In genomic region chr3:30521156-30521555, GRCh38 we compare ENCODE assay signal across 19 cellular contexts.
"Had no signal": no experiment of that assay in that cellular context is flagged by ENCODE, and none has a peak within 500 bp of the region (broad histone marks: within the 10 kb centered on the region; RNA-seq: fewer than 3 reads in every experiment).

No MANE protein-coding gene starts in this region.

- DNase-seq: activated CD4-positive, alpha-beta T cell treated with anti-CD3 and anti-CD28 coated beads for 4 hours; activated CD8-positive, alpha-beta memory T cell treated with anti-CD3 and anti-CD28 coated beads, Interleukin-2, amount 50 U/mL, for 48 hours; activated CD8-positive, alpha-beta T cell treated with anti-CD3 and anti-CD28 coated beads, Interleukin-2, amount 10 ng/mL, durations not matched to agents 7 days and 5 days; activated naive CD4-positive, alpha-beta T cell treated with anti-CD3 and anti-CD28 coated beads for 36 hours; central memory CD4-positive, alpha-beta T cell; cortex of kidney; effector memory CD4-positive, alpha-beta T cell; erythroblast; glutamatergic neuron; left lung; naive thymus-derived CD4-positive, alpha-beta T cell; posterior cingulate gyrus; right lobe of liver; SHP77 treated with DMSO at 0.1 percent for 48 hours; stimulated activated CD4-positive, alpha-beta T cell treated with anti-CD3 and anti-CD28 coated beads, Interleukin-4, amount 100 ng/mL, for 1 hour; stimulated activated CD8-positive, alpha-beta memory T cell treated with anti-CD3 and anti-CD28 coated beads, Interleukin-4, amount 100 ng/mL, for 48 hours; thyroid gland had no signal

- H3K36me3 ChIP-seq: left lung, right lobe of liver, thyroid gland had no signal

- H3K9me3 ChIP-seq: left lung, right lobe of liver, thyroid gland had no signal

- H3K27me3 Mint-ChIP-seq: naive thymus-derived CD4-positive, alpha-beta T cell; stimulated activated naive CD8-positive, alpha-beta T cell treated with anti-CD3 and anti-CD28 coated beads, Interleukin-15, Interleukin-2, amounts not matched to agents 100 ng/mL and 50 ng/mL, for 24 hours had no signal

- H3K9me3 Mint-ChIP-seq: activated naive CD4-positive, alpha-beta T cell treated with anti-CD3 and anti-CD28 coated beads for 36 hours; stimulated activated naive CD8-positive, alpha-beta T cell treated with anti-CD3 and anti-CD28 coated beads, Interleukin-15, Interleukin-2, amounts not matched to agents 100 ng/mL and 50 ng/mL, for 24 hours had no signal

- H3K27me3 ChIP-seq: left lung, right lobe of liver, thyroid gland had no signal

- H3K4me3 ChIP-seq: left lung, right lobe of liver, thyroid gland had no signal

- ATAC-seq: activated CD8-positive, alpha-beta T cell treated with anti-CD3 and anti-CD28 coated beads, Interleukin-2, amount 10 ng/mL, durations not matched to agents 7 days and 5 days; left lung; naive thymus-derived CD4-positive, alpha-beta T cell; right lobe of liver had no signal

- H3K4me3 Mint-ChIP-seq: activated CD8-positive, alpha-beta T cell treated with anti-CD3 and anti-CD28 coated beads, Interleukin-2, amount 10 ng/mL, durations not matched to agents 7 days and 5 days; activated naive CD4-positive, alpha-beta T cell treated with anti-CD3 and anti-CD28 coated beads for 36 hours; naive thymus-derived CD4-positive, alpha-beta T cell; stimulated activated naive CD8-positive, alpha-beta T cell treated with anti-CD3 and anti-CD28 coated beads, Interleukin-15, Interleukin-2, amounts not matched to agents 100 ng/mL and 50 ng/mL, for 24 hours; T-helper 1 cell treated with Interleukin-12 subunit alpha and Interleukin-12 subunit beta and Interleukin-4 antibody, amounts not matched to agents 30 μg/mL and 1 μg/mL, for 36 hours had no signal

- H3K27ac Mint-ChIP-seq: activated CD8-positive, alpha-beta T cell treated with anti-CD3 and anti-CD28 coated beads, Interleukin-2, amount 10 ng/mL, durations not matched to agents 7 days and 5 days; activated naive CD4-positive, alpha-beta T cell treated with anti-CD3 and anti-CD28 coated beads for 36 hours; naive thymus-derived CD4-positive, alpha-beta T cell; stimulated activated naive CD8-positive, alpha-beta T cell treated with anti-CD3 and anti-CD28 coated beads, Interleukin-15, Interleukin-2, amounts not matched to agents 100 ng/mL and 50 ng/mL, for 24 hours; T-helper 1 cell treated with Interleukin-12 subunit alpha and Interleukin-12 subunit beta and Interleukin-4 antibody, amounts not matched to agents 30 μg/mL and 1 μg/mL, for 36 hours had no signal
